In the genomic region with DNA sequence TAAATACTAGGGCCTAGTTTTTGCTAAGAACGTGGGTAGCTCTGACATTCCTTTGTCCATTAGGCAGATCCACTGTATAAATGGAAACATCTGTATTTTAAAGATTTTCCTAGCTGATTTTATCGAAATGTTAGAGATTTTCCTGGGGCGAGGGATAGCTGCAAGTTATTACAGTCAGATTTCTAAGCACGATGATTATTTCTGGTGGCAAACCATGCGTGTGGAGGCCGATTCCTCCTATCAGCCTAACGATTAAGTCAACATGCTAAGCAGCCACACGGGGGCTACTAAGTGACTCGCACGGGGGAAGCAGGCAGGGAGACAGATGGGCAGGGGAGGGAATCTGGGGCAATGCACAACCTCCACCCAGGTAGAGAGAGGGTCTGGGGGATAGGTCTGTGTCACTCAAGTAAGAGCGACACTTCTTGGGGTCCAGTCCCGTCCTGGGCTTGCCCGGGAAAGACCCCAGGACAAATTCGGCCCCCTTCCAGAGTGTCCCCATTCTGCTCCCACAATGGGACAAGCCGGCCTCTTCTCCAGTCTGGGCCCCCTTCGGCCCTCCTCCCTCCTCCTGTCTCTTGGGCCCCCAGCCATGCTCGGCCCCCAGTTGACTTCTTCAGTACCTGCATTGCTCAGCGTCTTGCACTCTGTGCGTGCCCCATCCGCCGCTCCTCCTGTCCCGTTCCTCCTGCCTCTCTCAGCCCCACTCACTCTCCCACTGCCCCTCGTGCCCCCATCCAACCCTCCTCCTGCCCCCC, we compare ENCODE assay signal across 8 cellular contexts. TPM values are rescaled to one million over a fixed set of nuclear protein-coding genes. Genes with fewer than 3 reads are reported as not detected.
A peak's percentile ranks its signal among the peaks of the same experiment; 100 is the strongest.
DNase-seq lines count a peak whose midpoint lies in the region; ATAC-seq and TF ChIP-seq lines count a peak whose summit lies in the region.

No MANE protein-coding gene starts in this region.

- no peaks in the 10 kb centered on the region for H3K9me3 Mint-ChIP-seq in activated naive CD4-positive, alpha-beta T cell treated with anti-CD3 and anti-CD28 coated beads, Interleukin-2, amount 50 U/mL, for 72 hours
- H3K9me3 Mint-ChIP-seq in glutamatergic neuron (ENCODE audit: unreplicated experiment): no peaks in the 10 kb centered on the region

- intact Hi-C loops in ovary (cut with DNase I): no loop called here

- H3K36me3 ChIP-seq in Karpas-422 (ENCODE audit: insufficient read depth, low read length) (peaks cover 8% of the 10 kb centered on the region), ovary (no peaks in the 10 kb centered on the region), upper lobe of left lung (peaks cover 2 to 18% (median 12%) of the 10 kb centered on the region in 4 donors)

- H3K27me3 ChIP-seq in Karpas-422 (ENCODE audit: low read length): no peaks in the 10 kb centered on the region
- H3K27me3 ChIP-seq in ovary: no peaks in the 10 kb centered on the region
- no peaks in the 10 kb centered on the region for H3K27me3 ChIP-seq in upper lobe of left lung

- H2AFZ ChIP-seq in Karpas-422 (ENCODE audit: low read length): no peak overlapping the region

- H3K27me3 Mint-ChIP-seq in glutamatergic neuron (ENCODE audit: unreplicated experiment): peaks cover 4% of the 10 kb centered on the region

- H3K27ac Mint-ChIP-seq in activated naive CD4-positive, alpha-beta T cell treated with anti-CD3 and anti-CD28 coated beads, Interleukin-2, amount 50 U/mL, for 72 hours: peak overlapping the region; percentile 90 to 98
- peak overlapping the region; percentile 99 for H3K27ac Mint-ChIP-seq in glutamatergic neuron (ENCODE audit: unreplicated experiment)

- no peak for TF ChIP-seq POLR2A in ovary (IDR thresholded peaks at IDR 0.05)
- TF ChIP-seq POLR2A in upper lobe of left lung (IDR thresholded peaks at IDR 0.05): no peak

- TF ChIP-seq CTCF in glutamatergic neuron (IDR thresholded peaks at IDR 0.05; ENCODE audit: partially characterized antibody, unreplicated experiment): peak; percentile 62
- TF ChIP-seq CTCF in ovary (IDR thresholded peaks at IDR 0.05): peak in 2 of 3 donors; percentile 21 to 39
- TF ChIP-seq CTCF in upper lobe of left lung (IDR thresholded peaks at IDR 0.05): peak; percentile 32 to 63 (median 54)

- TF ChIP-seq EP300 in ovary (IDR thresholded peaks at IDR 0.05) (no peak), upper lobe of left lung (IDR thresholded peaks at IDR 0.05) (no peak)

- peaks cover 9 to 30% of the 10 kb centered on the region in 2 donors for H3K36me3 Mint-ChIP-seq in activated naive CD4-positive, alpha-beta T cell treated with anti-CD3 and anti-CD28 coated beads, Interleukin-2, amount 50 U/mL, for 72 hours
- H3K36me3 Mint-ChIP-seq in glutamatergic neuron (ENCODE audit: unreplicated experiment): no peaks in the 10 kb centered on the region

- H3K79me2 ChIP-seq in Karpas-422 (ENCODE audit: low read length): peaks cover 32% of the 10 kb centered on the region

- H3K9me3 ChIP-seq in Karpas-422 (ENCODE audit: low read length) (no peaks in the 10 kb centered on the region), ovary (no peaks in the 10 kb centered on the region), upper lobe of left lung (no peaks in the 10 kb centered on the region)

- peak overlapping the region; percentile 87 for H3K4me2 ChIP-seq in Karpas-422 (ENCODE audit: low read depth, low read length, poor library complexity, severe bottlenecking)

- peaks cover 66% of the 10 kb centered on the region for H3K4me1 ChIP-seq in Karpas-422 (ENCODE audit: low read length)
- peaks cover 3% of the 10 kb centered on the region for H3K4me1 ChIP-seq in ovary (ENCODE audit: insufficient read depth)
- peaks cover 18 to 33% (median 24%) of the 10 kb centered on the region in 4 donors for H3K4me1 ChIP-seq in upper lobe of left lung

- no peaks in the 10 kb centered on the region; the same call in 1 of the 2 replicates for H4K20me1 ChIP-seq in Karpas-422 (ENCODE audit: insufficient read depth, low read depth, low read length)

- peak overlapping the region; percentile 98 for H3K4me3 Mint-ChIP-seq in glutamatergic neuron (ENCODE audit: unreplicated experiment)

- DNase-seq in COR-L47 (lab: John Stamatoyannopoulos, UW) (peak; percentile 80), Karpas-422 (peak; percentile 92), SIG-M5 treated with dmso at 0.1 percent for 504 hours (lab: John Stamatoyannopoulos, UW; ENCODE audit: unreplicated experiment) (peak; percentile 80), glutamatergic neuron (peak; percentile 73), ovary (peak in 3 of 5 donors; percentile 41 to 55 (median 55)), upper lobe of left lung (peak in 1 of 2 donors; percentile 58)
- peak in 1 of 2 donors; percentile 59 for DNase-seq in activated naive CD4-positive, alpha-beta T cell treated with anti-CD3 and anti-CD28 coated beads, Interleukin-2, amount 50 U/mL, for 72 hours (ENCODE audit: low spot score in 2 of 2)

- peaks cover 18% of the 10 kb centered on the region for H3K4me1 Mint-ChIP-seq in glutamatergic neuron (ENCODE audit: low read depth, unreplicated experiment)

- peak overlapping the region; percentile 98 for H3K9ac ChIP-seq in Karpas-422 (ENCODE audit: low read length)

- peak; percentile 25 for ATAC-seq in GM21515 (IDR thresholded peaks at IDR 0.05; ENCODE audit: unreplicated experiment)
- ATAC-seq in activated naive CD4-positive, alpha-beta T cell treated with anti-CD3 and anti-CD28 coated beads, Interleukin-2, amount 50 U/mL, for 72 hours: peak; percentile 41 to 46
- ATAC-seq in upper lobe of left lung (ENCODE audit: low FRiP score in 2 of 2): peak; percentile 32 to 77

- H3K27ac ChIP-seq in Karpas-422 (ENCODE audit: low read length): peak overlapping the region; percentile 76
- H3K27ac ChIP-seq in ovary: peak overlapping the region; percentile 30 to 62
- H3K27ac ChIP-seq in upper lobe of left lung: peak overlapping the region; percentile 90 to 99 (median 96)

- 1 to 3% (median 2%) methylated on average over 23 of the region's 23 CpGs for WGBS in ovary, 3 donors
- 3 to 6% methylated on average over 23 of the region's 23 CpGs for WGBS in upper lobe of left lung, 2 donors

- peak overlapping the region; percentile 95 for H3K4me3 ChIP-seq in Karpas-422 (ENCODE audit: low read length)
- H3K4me3 ChIP-seq in ovary: peak overlapping the region; percentile 62
- H3K4me3 ChIP-seq in upper lobe of left lung: peak overlapping the region; percentile 61 to 92 (median 78)

- H3K9me2 ChIP-seq in Karpas-422 (replicated peaks; ENCODE audit: insufficient read depth, low read length): no peaks in the 10 kb centered on the region

RNA-seq across cellular contexts. Expression of gene C11orf24, which starts 0.6 kb away (rescaled TPM):
- total RNA-seq in Karpas-422 (2014; rRNA removed; shearing (Covaris generic); ENCODE audit: low replicate concordance): 25.4 and 37.4 TPM in 2 replicates
- total RNA-seq in activated naive CD4-positive, alpha-beta T cell treated with anti-CD3 and anti-CD28 coated beads, Interleukin-2, amount 50 U/mL, for 72 hours: 10 to 100 TPM; 31.7 to 36.5 TPM
- total RNA-seq in glutamatergic neuron (ENCODE audit: unreplicated experiment) (58.4 TPM), ovary (10 to 100 TPM; 17.3 to 47.3 (median 34.1) TPM), upper lobe of left lung (10 to 100 TPM; 13.9 to 37.5 (median 24.0) TPM)
- polyA plus RNA-seq in ovary: 10 to 100 TPM; 14.7 to 16.1 TPM

RNA-seq across cellular contexts. Expression of gene LRP5, which starts 41.2 kb away (rescaled TPM):
- total RNA-seq in Karpas-422 (2014; rRNA removed; shearing (Covaris generic); ENCODE audit: low replicate concordance): 0.04 and 0.07 TPM in 2 replicates
- 10 to 100 TPM in 1 of 2 donors, 1 to 10 TPM in 1; 8.7 to 14.1 TPM for total RNA-seq in activated naive CD4-positive, alpha-beta T cell treated with anti-CD3 and anti-CD28 coated beads, Interleukin-2, amount 50 U/mL, for 72 hours
- total RNA-seq in glutamatergic neuron (ENCODE audit: unreplicated experiment) (17.4 TPM), ovary (10 to 100 TPM; 21.8 to 63.8 (median 52.9) TPM), upper lobe of left lung (10 to 100 TPM; 51.5 to 79.4 (median 67.6) TPM)
- 10 to 100 TPM in 1 of 2 donors, 1 to 10 TPM in 1; 3.1 to 47.2 TPM for polyA plus RNA-seq in ovary

RNA-seq across cellular contexts. Expression of gene KMT5B, which starts 58.1 kb away (rescaled TPM):
- total RNA-seq in Karpas-422 (2014; rRNA removed; shearing (Covaris generic); ENCODE audit: low replicate concordance): 20.9 and 21.2 TPM in 2 replicates
- total RNA-seq in activated naive CD4-positive, alpha-beta T cell treated with anti-CD3 and anti-CD28 coated beads, Interleukin-2, amount 50 U/mL, for 72 hours: 10 to 100 TPM; 21.9 to 46.5 TPM
- 77.4 TPM for total RNA-seq in glutamatergic neuron (ENCODE audit: unreplicated experiment)
- 10 to 100 TPM; 25.5 to 59.1 (median 50.6) TPM for total RNA-seq in ovary
- 10 to 100 TPM; 25.5 to 36.8 TPM for polyA plus RNA-seq in ovary
- 10 to 100 TPM; 19.3 to 61.2 (median 41.0) TPM for total RNA-seq in upper lobe of left lung

Comparison
In these comparisons a context has a peak if more than half of its experiments do, and no peak if none do; other contexts are left out.
1. H3K27ac ChIP-seq: peak in every context shown above with its lines; median percentile 96 in upper lobe of left lung; 76 in Karpas-422; 46 in ovary.